Comparison of ENCODE assay signal across 8 cellular contexts in genomic region chr12:7995266-7995963, GRCh38. TPM values are rescaled to one million over a fixed set of nuclear protein-coding genes. Genes with fewer than 3 reads are reported as not detected.
DNase-seq lines count a peak whose midpoint lies in the region; ATAC-seq and TF ChIP-seq lines count a peak whose summit lies in the region.

No MANE protein-coding gene starts in this region.

- H3F3A ChIP-seq in OCI-LY1 (ENCODE audit: insufficient read depth, low read length) (no peaks in the 10 kb centered on the region), neural cell (ENCODE audit: insufficient read depth, low read length, poor library complexity, severe bottlenecking) (no peaks in the 10 kb centered on the region)

- DNase-seq in DMS53 treated with DMSO at 0.1 percent for 48 hours (lab: John Stamatoyannopoulos, UW; ENCODE audit: unreplicated experiment) (peak; percentile 79), HUDEP-2 (lab: John Stamatoyannopoulos, UW; ENCODE audit: unreplicated experiment in 76 of 76) (peak in 69 of 76 experiments; percentile 2 to 76 (median 44)), activated T-cell treated with anti-CD3 and anti-CD28 coated beads for 24 hours (ENCODE audit: low read depth) (peak; percentile 79), esophagus squamous epithelium (lab: John Stamatoyannopoulos, UW) (peak; percentile 61)
- peak; percentile 85 for DNase-seq in stimulated activated naive CD4-positive, alpha-beta T cell treated with Interleukin-2 at 50 U/mL for 16 hours (lab: John Stamatoyannopoulos, UW)

- TF ChIP-seq EP300 in neural cell (conservative IDR thresholded peaks at IDR 0.05; ENCODE audit: poor library complexity, severe bottlenecking) = no peak

- no peak overlapping the region for H2AFZ ChIP-seq in OCI-LY1 (ENCODE audit: low read length)
- H2AFZ ChIP-seq in neural cell (ENCODE audit: low read depth, low read length) = no peak overlapping the region

- H3K4me2 ChIP-seq in OCI-LY1 (ENCODE audit: low read length) (no peak overlapping the region), neural cell (ENCODE audit: low read length) (no peak overlapping the region)

- H3K36me3 ChIP-seq in OCI-LY1 (ENCODE audit: insufficient read depth, low read length) (no peaks in the 10 kb centered on the region), esophagus squamous epithelium (no peaks in the 10 kb centered on the region), neural cell (ENCODE audit: insufficient read depth, low read length) (no peaks in the 10 kb centered on the region)

- peak; percentile 98 for ATAC-seq in GM21528 (IDR thresholded peaks at IDR 0.05; ENCODE audit: low FRiP score, unreplicated experiment)

- intact Hi-C loops in esophagus squamous epithelium (cut with DNase I) = loop anchor here (5.0 to 10.0 kb wide), 2 partner anchors 61 to 138 kb away; partner anchors contain the start of gene SLC2A3

- H4K20me1 ChIP-seq in OCI-LY1 (ENCODE audit: insufficient read depth, low read length) (no peaks in the 10 kb centered on the region), neural cell (ENCODE audit: insufficient read depth) (no peaks in the 10 kb centered on the region)

- H3K9me2 ChIP-seq in OCI-LY1 (ENCODE audit: low read depth, low read length) (no peaks in the 10 kb centered on the region), neural cell (ENCODE audit: insufficient read depth, low read length) (no peaks in the 10 kb centered on the region)

- H3K4me1 ChIP-seq in OCI-LY1 (ENCODE audit: insufficient read depth, low read length, severe bottlenecking) = no peaks in the 10 kb centered on the region
- H3K4me1 ChIP-seq in esophagus squamous epithelium = peaks cover 0 to 8% (median 0%) of the 10 kb centered on the region in 3 donors

- H3K27ac ChIP-seq in OCI-LY1 (ENCODE audit: low read depth, low read length, poor library complexity, severe bottlenecking) = no peak overlapping the region
- H3K27ac ChIP-seq in esophagus squamous epithelium = peak overlapping the region in 2 of 4 donors; percentile 49 to 61
- H3K27ac ChIP-seq in neural cell (ENCODE audit: low read length) = peak overlapping the region; percentile 12

- H3K79me2 ChIP-seq in OCI-LY1 (ENCODE audit: insufficient read depth, low read length) (no peaks in the 10 kb centered on the region), neural cell (replicated peaks; ENCODE audit: insufficient read depth, low read length) (no peaks in the 10 kb centered on the region)

- H3K27me3 ChIP-seq in OCI-LY1 (ENCODE audit: insufficient read depth, low read length) = no peaks in the 10 kb centered on the region
- H3K27me3 ChIP-seq in esophagus squamous epithelium = no peaks in the 10 kb centered on the region
- no peaks in the 10 kb centered on the region for H3K27me3 ChIP-seq in neural cell (ENCODE audit: insufficient read depth, low read depth, low read length)

- H3K4me3 ChIP-seq in OCI-LY1 (ENCODE audit: low read depth, low read length, poor library complexity, severe bottlenecking) (no peak overlapping the region), esophagus squamous epithelium (no peak overlapping the region), neural cell (ENCODE audit: low read length) (no peak overlapping the region)

- TF ChIP-seq RAD21 in neural cell (conservative IDR thresholded peaks at IDR 0.05) = peak; percentile 93

- H3K9ac ChIP-seq in OCI-LY1 (ENCODE audit: low read length) (no peak overlapping the region), neural cell (ENCODE audit: low read length) (no peak overlapping the region)

- TF ChIP-seq CTCF in OCI-LY1 (IDR thresholded peaks at IDR 0.05; ENCODE audit: low read length) = peak; percentile 82
- TF ChIP-seq CTCF in esophagus squamous epithelium (IDR thresholded peaks at IDR 0.05) = peak; percentile 76 to 91 (median 89)
- peak; percentile 98 for TF ChIP-seq CTCF in neural cell (IDR thresholded peaks at IDR 0.05; ENCODE audit: poor library complexity, severe bottlenecking)

- H3K9me3 ChIP-seq in OCI-LY1 (ENCODE audit: low read length) = no peaks in the 10 kb centered on the region
- no peaks in the 10 kb centered on the region for H3K9me3 ChIP-seq in esophagus squamous epithelium
- no peaks in the 10 kb centered on the region for H3K9me3 ChIP-seq in neural cell (ENCODE audit: low read length)

- TF ChIP-seq POLR2A in esophagus squamous epithelium (IDR thresholded peaks at IDR 0.05) = no peak

- 24 to 37% methylated on average over 9 of the region's 9 CpGs for WGBS in esophagus squamous epithelium, 2 donors

TF ChIP-seq in neural cell, 6 proteins besides CTCF, POLR2A, EP300 and RAD21:
- TF ChIP-seq SMC3 (conservative IDR thresholded peaks at IDR 0.05; ENCODE audit: poor library complexity) (peak; percentile 98), TAF1 (IDR thresholded peaks at IDR 0.05; ENCODE audit: low read depth) (no peak), POLR2AphosphoS5 (IDR thresholded peaks at IDR 0.05) (no peak), MXI1 (conservative IDR thresholded peaks at IDR 0.05; ENCODE audit: poor library complexity, severe bottlenecking) (peak; percentile 66)

RNA-seq across cellular contexts. Expression of gene FOXJ2, which starts 37.1 kb away (rescaled TPM):
- total RNA-seq in esophagus squamous epithelium = 10 to 100 TPM in 1 of 4 donors, 1 to 10 TPM in 3; 5.9 to 11.8 (median 7.7) TPM
- polyA plus RNA-seq in neural cell = 5.8 and 6.4 TPM in 2 replicates
- 6.1 and 8.0 TPM in 2 replicates for polyA minus RNA-seq in neural cell

RNA-seq across cellular contexts. Expression of gene SLC2A3, which starts 59.4 kb away (rescaled TPM):
- 1 to 10 TPM; 3.8 to 9.9 (median 4.4) TPM for total RNA-seq in esophagus squamous epithelium
- polyA plus RNA-seq in neural cell = 27.2 and 31.6 TPM in 2 replicates
- polyA minus RNA-seq in neural cell = 51.4 and 58.8 TPM in 2 replicates
